ENCODE assay signal across 19 cellular contexts in genomic region chr20:37453836-37454235, GRCh38.
"Had no signal": no experiment of that assay in that cellular context is flagged by ENCODE, and none has a peak within 500 bp of the region (broad histone marks: within the 10 kb centered on the region; RNA-seq: fewer than 3 reads in every experiment).

No MANE protein-coding gene starts in this region.

- H3K4me3 ChIP-seq: hepatocyte, mucosa of descending colon, pancreas, stomach, thoracic aorta, transverse colon had no signal

- H3K36me3 ChIP-seq: pancreas, stomach, thoracic aorta, transverse colon had no signal

- DNase-seq: erythroblast; foreskin keratinocyte; kidney glomerular epithelial cell; mammary epithelial cell; mucosa of descending colon; naive thymus-derived CD8-positive, alpha-beta T cell; occipital lobe; pancreas; right cardiac atrium; stimulated activated CD4-positive, alpha-beta T cell treated with anti-CD3 and anti-CD28 coated beads, Interleukin-4, amount 100 ng/mL, for 1 hour; stimulated activated CD8-positive, alpha-beta memory T cell treated with anti-CD3 and anti-CD28 coated beads, Interleukin-4, amount 100 ng/mL, for 48 hours; stomach; substantia nigra; transverse colon had no signal

- H3K27me3 ChIP-seq: hepatocyte, pancreas, transverse colon had no signal

- FAIRE-seq: endothelial cell of umbilical vein, pancreas had no signal

- H3K9me3 ChIP-seq: pancreas had no signal

- H3K4me1 ChIP-seq: foreskin keratinocyte, pancreas, stomach, transverse colon had no signal

- H3K27ac Mint-ChIP-seq: naive thymus-derived CD8-positive, alpha-beta T cell; progenitor cell of endocrine pancreas; stimulated activated memory B cell treated with anti-CD40 and anti-IgM and Interleukin-4, amounts not matched to agents 10 μg/mL and 1 μg/mL and 100 μg/mL, for 72 hours had no signal

- ATAC-seq: foreskin keratinocyte; mucosa of descending colon; naive thymus-derived CD8-positive, alpha-beta T cell; pancreas; right cardiac atrium; stimulated activated memory B cell treated with anti-CD40 and anti-IgM and Interleukin-4, amounts not matched to agents 10 μg/mL and 1 μg/mL and 100 μg/mL, for 72 hours had no signal

- H3K27ac ChIP-seq: foreskin keratinocyte, hepatocyte, pancreas, stomach, thoracic aorta, transverse colon had no signal

- H3K4me3 Mint-ChIP-seq: naive thymus-derived CD8-positive, alpha-beta T cell; stimulated activated memory B cell treated with anti-CD40 and anti-IgM and Interleukin-4, amounts not matched to agents 10 μg/mL and 1 μg/mL and 100 μg/mL, for 72 hours had no signal

- H3K4me1 Mint-ChIP-seq: stimulated activated memory B cell treated with anti-CD40 and anti-IgM and Interleukin-4, amounts not matched to agents 10 μg/mL and 1 μg/mL and 100 μg/mL, for 72 hours had no signal
